20 cellular contexts compared by ENCODE assay signal in genomic region chr17:81332118-81332834, GRCh38. TPM values are rescaled to one million over a fixed set of nuclear protein-coding genes. Genes with fewer than 3 reads are reported as not detected.
DNase-seq lines count a peak whose midpoint lies in the region; ATAC-seq, FAIRE-seq and TF ChIP-seq lines count a peak whose summit lies in the region.
"Had no signal": no experiment of that assay in that cellular context is flagged by ENCODE, and none has a peak within 500 bp of the region (broad histone marks: within the 10 kb centered on the region; RNA-seq: fewer than 3 reads in every experiment).

No MANE protein-coding gene starts in this region.

- no peaks in the 10 kb centered on the region for H3K27me3 Mint-ChIP-seq in type B pancreatic cell

- peaks cover 37% of the 10 kb centered on the region for H3K4me1 Mint-ChIP-seq in type B pancreatic cell (ENCODE audit: unreplicated experiment)
- H3K4me1 Mint-ChIP-seq: CD4-positive, CD25-positive, alpha-beta regulatory T cell had no signal

- in situ Hi-C loops in Panc1 (cut with HindIII; ENCODE audit: low pct_unique_long_range_greater_than_20kb, low sequenced_read_pairs), result no loop called here

- H3K9me2 ChIP-seq in MM.1S (replicated peaks; ENCODE audit: insufficient read depth, low read length) (no peaks in the 10 kb centered on the region), OCI-LY7 (ENCODE audit: insufficient read depth, low read length) (no peaks in the 10 kb centered on the region)

- TF ChIP-seq CTCF in Panc1 (IDR thresholded peaks at IDR 0.05) (no peak), kidney (IDR thresholded peaks at IDR 0.05; ENCODE audit: borderline replicate concordance, extremely low read depth, insufficient read depth) (no peak), type B pancreatic cell (conservative IDR thresholded peaks at IDR 0.05) (no peak), MM.1S (IDR thresholded peaks at IDR 0.05; ENCODE audit: low read length) (no peak), OCI-LY7 (conservative IDR thresholded peaks at IDR 0.05; ENCODE audit: low read length) (no peak)

- CTCF ChIA-PET in Panc1 (lab: Charles Lee), result no interaction called here
- CTCF ChIA-PET in OCI-LY7 (lab: Charles Lee; ENCODE audit: unreplicated experiment), result no interaction called here

- no peak for FAIRE-seq in kidney (lab: Jason Lieb, UNC)

- H3K36me3 ChIP-seq in Panc1 (ENCODE audit: control insufficient read depth, insufficient read depth, low read length), result no peaks in the 10 kb centered on the region
- no peaks in the 10 kb centered on the region for H3K36me3 ChIP-seq in kidney (ENCODE audit: control insufficient read depth in 1 of 2, insufficient read depth in 2 of 2, low read length in 2 of 2)
- H3K36me3 ChIP-seq in MM.1S (replicated peaks; ENCODE audit: insufficient read depth, low read length), result no peaks in the 10 kb centered on the region
- no peaks in the 10 kb centered on the region for H3K36me3 ChIP-seq in OCI-LY7 (ENCODE audit: insufficient read depth, low read length)

- no peaks in the 10 kb centered on the region for H3K27me3 ChIP-seq in Panc1 (ENCODE audit: control insufficient read depth, insufficient read depth, low read length)
- peaks cover 64% of the 10 kb centered on the region for H3K27me3 ChIP-seq in MM.1S (replicated peaks; ENCODE audit: insufficient read depth, low read length)

- H3K4me1 ChIP-seq in Panc1 (ENCODE audit: control insufficient read depth, insufficient read depth, low read length) (peaks cover 80% of the 10 kb centered on the region), kidney (ENCODE audit: control insufficient read depth in 1 of 2, insufficient read depth in 1 of 2, low read depth in 1 of 2, low read length in 2 of 2) (peaks cover 5 to 24% of the 10 kb centered on the region in 2 donors), MM.1S (ENCODE audit: low read length) (peaks cover 18% of the 10 kb centered on the region), OCI-LY7 (ENCODE audit: insufficient read depth, low read length, poor library complexity, severe bottlenecking) (no peaks in the 10 kb centered on the region)

- H3K9ac ChIP-seq in kidney (ENCODE audit: low read length in 2 of 2), result no peak overlapping the region
- H3K9ac ChIP-seq in MM.1S (ENCODE audit: low read length), result no peak overlapping the region

- H2AFZ ChIP-seq in MM.1S (ENCODE audit: low read length) (no peak overlapping the region), OCI-LY7 (ENCODE audit: low read length) (no peak overlapping the region)
- H2AFZ ChIP-seq: PC-9 had no signal

- H3F3A ChIP-seq in MM.1S (ENCODE audit: insufficient read depth, low read length), result peaks cover 9% of the 10 kb centered on the region; the same call in 1 of the 2 replicates

- H3K27ac Mint-ChIP-seq in type B pancreatic cell, result peak overlapping the region; percentile 48
- H3K27ac Mint-ChIP-seq: CD4-positive, CD25-positive, alpha-beta regulatory T cell; H9 had no signal

- DNase-seq in NCI-H526 (lab: John Stamatoyannopoulos, UW) (peak; percentile 29 to 61), NCI-H526 treated with DMSO at 0.1 percent for 48 hours (lab: John Stamatoyannopoulos, UW) (no peak), Panc1 (ENCODE audit: low read depth, low spot score) (no peak), kidney (peak; percentile 48), type B pancreatic cell (ENCODE audit: extremely low spot score, unreplicated experiment) (no peak), MM.1S (no peak), AML-193 (lab: John Stamatoyannopoulos, UW) (no peak), OCI-LY7 (ENCODE audit: low spot score) (no peak)
- DNase-seq: 8988T; CD4-positive, CD25-positive, alpha-beta regulatory T cell; COR-L47; DMS 273 treated with DMSO at 0.1 percent for 48 hours; KBM-7; NCI-H1092 treated with DMSO at 0.1 percent for 48 hours; NCI-H1436 treated with DMSO at 0.1 percent for 48 hours; NCI-H2029; NCI-H524 treated with DMSO at 0.1 percent for 48 hours; PC-9 had no signal

- no peak for ATAC-seq in Panc1
- ATAC-seq: SK-N-SH treated with all-trans-retinoic acid at 6 μM for 48 hours had no signal

- H3K27ac ChIP-seq in Panc1 (ENCODE audit: low read length), result peak overlapping the region; percentile 25
- no peak overlapping the region for H3K27ac ChIP-seq in kidney (ENCODE audit: low read depth in 2 of 2, low read length in 2 of 2)
- no peak overlapping the region for H3K27ac ChIP-seq in MM.1S (ENCODE audit: low read length)
- no peak overlapping the region for H3K27ac ChIP-seq in OCI-LY7 (ENCODE audit: low read depth, low read length, poor library complexity, severe bottlenecking)

- intact Hi-C loops in Panc1 (cut with micrococcal nuclease; ENCODE audit: unreplicated experiment) (no loop called here), kidney (cut with DNase I) (no loop called here), OCI-LY7 (cut with micrococcal nuclease; ENCODE audit: unreplicated experiment) (no loop called here)

- no peak overlapping the region for H3K4me2 ChIP-seq in MM.1S (ENCODE audit: low read depth, low read length)
- no peak overlapping the region for H3K4me2 ChIP-seq in OCI-LY7 (ENCODE audit: low read length)

- BruUV-seq in Panc1 (replicated peaks; lab: Mats Ljungman, UMichigan) (no TSS peak), OCI-LY7 (replicated peaks; lab: Mats Ljungman, UMichigan) (no TSS peak)

- H3K4me3 ChIP-seq in Panc1 (ENCODE audit: low read depth in 2 of 2, low read length in 2 of 2) (no peak overlapping the region), kidney (ENCODE audit: low read length in 2 of 2) (no peak overlapping the region), MM.1S (ENCODE audit: low read length) (no peak overlapping the region), OCI-LY7 (ENCODE audit: low read depth, low read length, poor library complexity, severe bottlenecking) (no peak overlapping the region)
- H3K4me3 ChIP-seq: PC-9 had no signal

- H3K36me3 Mint-ChIP-seq in type B pancreatic cell, result no peaks in the 10 kb centered on the region
- H3K36me3 Mint-ChIP-seq: CD4-positive, CD25-positive, alpha-beta regulatory T cell had no signal

- no peaks in the 10 kb centered on the region for H3K79me2 ChIP-seq in MM.1S (ENCODE audit: low read length)
- no peaks in the 10 kb centered on the region for H3K79me2 ChIP-seq in OCI-LY7 (ENCODE audit: insufficient read depth, low read depth, low read length)

- POLR2A ChIA-PET in Panc1 (lab: Charles Lee), result no interaction called here
- POLR2A ChIA-PET in OCI-LY7 (lab: Charles Lee), result no interaction called here

- no peaks in the 10 kb centered on the region for H3K9me3 Mint-ChIP-seq in type B pancreatic cell
- H3K9me3 Mint-ChIP-seq: H9 had no signal

- H3K9me3 ChIP-seq in Panc1 (ENCODE audit: control insufficient read depth, insufficient read depth, low read depth, low read length) (no peaks in the 10 kb centered on the region), kidney (ENCODE audit: control insufficient read depth in 1 of 2, low read length in 2 of 2) (no peaks in the 10 kb centered on the region), MM.1S (replicated peaks; ENCODE audit: insufficient read depth, low read length) (no peaks in the 10 kb centered on the region), OCI-LY7 (ENCODE audit: low read length) (no peaks in the 10 kb centered on the region)

- H3K4me3 Mint-ChIP-seq in type B pancreatic cell, result peak overlapping the region; percentile 39
- H3K4me3 Mint-ChIP-seq: CD4-positive, CD25-positive, alpha-beta regulatory T cell; H9 had no signal

- H4K20me1 ChIP-seq in MM.1S (ENCODE audit: insufficient read depth, low read length) (no peaks in the 10 kb centered on the region), OCI-LY7 (ENCODE audit: insufficient read depth, low read length) (no peaks in the 10 kb centered on the region)

RNA-seq across cellular contexts. Expression of gene SLC38A10, which starts 37.2 kb away (rescaled TPM):
- 188 TPM for total RNA-seq in Panc1 (2021; ENCODE audit: unreplicated experiment)
- 144 TPM for polyA plus RNA-seq in Panc1 (2012; ENCODE audit: insufficient read length)
- total RNA-seq in kidney, result 89.7 TPM
- polyA plus RNA-seq in kidney (ENCODE audit: insufficient read depth, low read depth, low replicate concordance), result 72.7 TPM
- total RNA-seq in type B pancreatic cell (ENCODE audit: low replicate concordance), result 85.0 and 118 TPM in 2 replicates
- 50.5 and 56.0 TPM in 2 replicates for total RNA-seq in OCI-LY7 (2014; rRNA removed; shearing (Covaris generic))
- 147 and 150 TPM in 2 replicates for total RNA-seq in OCI-LY7 (2022)

Comparison
In these comparisons a context has a peak if more than half of its experiments do, and no peak if none do; other contexts are left out.
1. DNase-seq: peak in NCI-H526 (2 of 2) and kidney (single experiment); none in NCI-H526 treated with DMSO at 0.1 percent for 48 hours (single experiment), Panc1 (single experiment), type B pancreatic cell (single experiment), MM.1S (single experiment), AML-193 (0 of 2) and OCI-LY7 (single experiment).